Comparison of ENCODE assay signal across 8 cellular contexts in the genomic region with DNA sequence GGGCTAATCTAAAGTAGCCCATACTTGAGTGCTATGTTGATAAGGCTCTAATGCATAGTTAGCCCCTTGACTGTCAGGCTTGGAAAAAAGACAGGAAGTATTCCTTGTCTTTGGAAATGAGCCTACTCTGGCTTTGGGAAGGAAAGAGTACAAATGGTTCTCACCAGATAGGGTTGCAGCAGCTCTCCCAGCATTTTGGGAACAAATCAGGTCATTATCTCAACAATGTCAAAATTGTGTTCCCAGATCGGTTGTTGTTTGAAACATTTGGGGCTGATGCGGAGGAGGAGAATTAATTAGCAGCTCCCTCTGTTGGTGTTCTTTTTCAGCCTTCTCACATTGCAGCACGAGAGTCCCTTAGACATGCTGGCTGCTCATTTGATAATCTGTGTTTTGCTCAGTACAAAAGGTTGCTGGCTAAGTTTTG. TPM values are rescaled to one million over a fixed set of nuclear protein-coding genes. Genes with fewer than 3 reads are reported as not detected.
DNase-seq lines count a peak whose midpoint lies in the region; ATAC-seq and TF ChIP-seq lines count a peak whose summit lies in the region.
"Had no signal": no experiment of that assay in that cellular context is flagged by ENCODE, and none has a peak within 500 bp of the region (broad histone marks: within the 10 kb centered on the region; RNA-seq: fewer than 3 reads in every experiment).

No MANE protein-coding gene starts in this region.

- no peak for ATAC-seq in GM21390 (IDR thresholded peaks at IDR 0.05; ENCODE audit: unreplicated experiment)

- H3K27ac ChIP-seq in Karpas-422 (ENCODE audit: low read length) = peak overlapping the region; percentile 85
- peak overlapping the region in 2 of 5 donors; percentile 19 to 21 for H3K27ac ChIP-seq in adrenal gland
- H3K27ac ChIP-seq: HL-60 had no signal

- POLR2A ChIA-PET in activated CD4-positive, alpha-beta memory T cell treated with anti-CD3 and anti-CD28 coated beads, Interleukin-2, amount 10 ng/mL, durations not matched to agents 7 days and 5 days (lab: Charles Lee) = no interaction called here

- CTCF ChIA-PET in activated CD4-positive, alpha-beta memory T cell treated with anti-CD3 and anti-CD28 coated beads, Interleukin-2, amount 10 ng/mL, durations not matched to agents 7 days and 5 days (lab: Charles Lee) = no interaction called here

- peak overlapping the region; percentile 46; the same call in 1 of the 2 replicates for H2AFZ ChIP-seq in Karpas-422 (ENCODE audit: low read length)

- TF ChIP-seq POLR2A in adrenal gland (IDR thresholded peaks at IDR 0.05) = no peak

- H3K27me3 ChIP-seq in Karpas-422 (ENCODE audit: low read length) = no peaks in the 10 kb centered on the region
- no peaks in the 10 kb centered on the region for H3K27me3 ChIP-seq in adrenal gland
- H3K27me3 ChIP-seq in iPS-15b (ENCODE audit: control insufficient read depth, insufficient read depth, low read length) = no peaks in the 10 kb centered on the region

- no peaks in the 10 kb centered on the region; the same call in 1 of the 2 replicates for H3K36me3 ChIP-seq in Karpas-422 (ENCODE audit: insufficient read depth, low read length)
- no peaks in the 10 kb centered on the region for H3K36me3 ChIP-seq in adrenal gland (replicated peaks in 1 of 2)
- H3K36me3 ChIP-seq in iPS-15b (ENCODE audit: control insufficient read depth, insufficient read depth, low read length) = no peaks in the 10 kb centered on the region

- no peak overlapping the region for H3K4me3 Mint-ChIP-seq in activated CD4-positive, alpha-beta memory T cell treated with anti-CD3 and anti-CD28 coated beads, Interleukin-2, amount 10 ng/mL, durations not matched to agents 7 days and 5 days

- H3K27ac Mint-ChIP-seq in activated CD4-positive, alpha-beta memory T cell treated with anti-CD3 and anti-CD28 coated beads, Interleukin-2, amount 10 ng/mL, durations not matched to agents 7 days and 5 days = no peak overlapping the region

- H3K4me3 ChIP-seq in Karpas-422 (ENCODE audit: low read length) (peak overlapping the region; percentile 23), adrenal gland (no peak overlapping the region), iPS-15b (ENCODE audit: low read depth, low read length) (no peak overlapping the region)

- no peaks in the 10 kb centered on the region for H3K9me2 ChIP-seq in Karpas-422 (replicated peaks; ENCODE audit: insufficient read depth, low read length)

- H3K79me2 ChIP-seq in Karpas-422 (ENCODE audit: low read length) = peaks cover 43% of the 10 kb centered on the region

- peak; percentile 58 for DNase-seq in Karpas-422
- DNase-seq in adrenal gland = peak in 4 of 7 donors; percentile 11 to 27 (median 25)
- peak; percentile 92 for DNase-seq in superior temporal gyrus (ENCODE audit: extremely low spot score)
- DNase-seq in activated effector memory CD4-positive, alpha-beta T cell treated with Interleukin-2 at 50 U/mL for 16 hours = no peak
- DNase-seq in activated CD4-positive, alpha-beta memory T cell treated with anti-CD3 and anti-CD28 coated beads, Interleukin-2, amount 10 ng/mL, durations not matched to agents 7 days and 5 days = no peak

- H4K20me1 ChIP-seq in Karpas-422 (ENCODE audit: insufficient read depth, low read depth, low read length) = no peaks in the 10 kb centered on the region

- peak in 5 of 6 experiments; percentile 15 to 39 (median 31) for TF ChIP-seq CTCF in adrenal gland (IDR thresholded peaks at IDR 0.05)

- H3K9me3 ChIP-seq in Karpas-422 (ENCODE audit: low read length) (no peaks in the 10 kb centered on the region), adrenal gland (replicated peaks in 1 of 3) (no peaks in the 10 kb centered on the region), iPS-15b (ENCODE audit: control insufficient read depth, insufficient read depth, low read length) (no peaks in the 10 kb centered on the region)

- peaks cover 4% of the 10 kb centered on the region for H3K27me3 Mint-ChIP-seq in activated CD4-positive, alpha-beta memory T cell treated with anti-CD3 and anti-CD28 coated beads, Interleukin-2, amount 10 ng/mL, durations not matched to agents 7 days and 5 days

- H3K4me1 ChIP-seq in Karpas-422 (ENCODE audit: low read length) (peaks cover 30% of the 10 kb centered on the region), adrenal gland (replicated peaks in 1 of 2) (peaks cover 0 to 8% of the 10 kb centered on the region in 2 donors), iPS-15b (ENCODE audit: control insufficient read depth, insufficient read depth, low read length) (peaks cover 3% of the 10 kb centered on the region)

- H3K4me2 ChIP-seq in Karpas-422 (ENCODE audit: low read depth, low read length, poor library complexity, severe bottlenecking) = peak overlapping the region; percentile 56

- whole genome bisulfite sequencing in adrenal gland, 4 donors = 13 to 35% (median 15%) methylated on average over 1 to 3 of the region's 3 CpGs

- peaks cover 12% of the 10 kb centered on the region for H3K4me1 Mint-ChIP-seq in activated CD4-positive, alpha-beta memory T cell treated with anti-CD3 and anti-CD28 coated beads, Interleukin-2, amount 10 ng/mL, durations not matched to agents 7 days and 5 days

- H3K9me3 Mint-ChIP-seq in activated CD4-positive, alpha-beta memory T cell treated with anti-CD3 and anti-CD28 coated beads, Interleukin-2, amount 10 ng/mL, durations not matched to agents 7 days and 5 days = no peaks in the 10 kb centered on the region

- intact Hi-C loops in adrenal gland (cut with DNase I) = loop anchor here in 1 of 2 donors (5.0 kb wide), 1 partner anchor 160 kb away; no protein-coding TSS in a partner anchor

- H3K36me3 Mint-ChIP-seq in activated CD4-positive, alpha-beta memory T cell treated with anti-CD3 and anti-CD28 coated beads, Interleukin-2, amount 10 ng/mL, durations not matched to agents 7 days and 5 days (ENCODE audit: low read depth) = no peaks in the 10 kb centered on the region

- peak overlapping the region; percentile 30 for H3K9ac ChIP-seq in Karpas-422 (ENCODE audit: low read length)
- peak overlapping the region; percentile 32 for H3K9ac ChIP-seq in iPS-15b (ENCODE audit: low read depth, low read length)

RNA-seq across cellular contexts. Expression of a gene that starts 42.3 kb away (rescaled TPM):
- 78.7 and 82.5 TPM in 2 replicates for total RNA-seq in Karpas-422 (2014; rRNA removed; shearing (Covaris generic); ENCODE audit: low replicate concordance)
- 10 to 100 TPM; 12.2 to 28.3 (median 17.7) TPM for total RNA-seq in adrenal gland
- polyA plus RNA-seq in adrenal gland = 10 to 100 TPM; 18.6 to 24.1 (median 19.7) TPM
- total RNA-seq in activated CD4-positive, alpha-beta memory T cell treated with anti-CD3 and anti-CD28 coated beads, Interleukin-2, amount 10 ng/mL, durations not matched to agents 7 days and 5 days = 1 to 10 TPM; 7.6 to 8.2 TPM

Comparison
In these comparisons a context has a peak if more than half of its experiments do, and no peak if none do; other contexts are left out.
1. DNase-seq: peak in Karpas-422 (single experiment), adrenal gland (4 of 7) and superior temporal gyrus (single experiment); none in activated effector memory CD4-positive, alpha-beta T cell treated with Interleukin-2 at 50 U/mL for 16 hours (single experiment) and activated CD4-positive, alpha-beta memory T cell treated with anti-CD3 and anti-CD28 coated beads, Interleukin-2, amount 10 ng/mL, durations not matched to agents 7 days and 5 days (single experiment).